ENCODE assay signal across 1 cellular context in the genomic region with DNA sequence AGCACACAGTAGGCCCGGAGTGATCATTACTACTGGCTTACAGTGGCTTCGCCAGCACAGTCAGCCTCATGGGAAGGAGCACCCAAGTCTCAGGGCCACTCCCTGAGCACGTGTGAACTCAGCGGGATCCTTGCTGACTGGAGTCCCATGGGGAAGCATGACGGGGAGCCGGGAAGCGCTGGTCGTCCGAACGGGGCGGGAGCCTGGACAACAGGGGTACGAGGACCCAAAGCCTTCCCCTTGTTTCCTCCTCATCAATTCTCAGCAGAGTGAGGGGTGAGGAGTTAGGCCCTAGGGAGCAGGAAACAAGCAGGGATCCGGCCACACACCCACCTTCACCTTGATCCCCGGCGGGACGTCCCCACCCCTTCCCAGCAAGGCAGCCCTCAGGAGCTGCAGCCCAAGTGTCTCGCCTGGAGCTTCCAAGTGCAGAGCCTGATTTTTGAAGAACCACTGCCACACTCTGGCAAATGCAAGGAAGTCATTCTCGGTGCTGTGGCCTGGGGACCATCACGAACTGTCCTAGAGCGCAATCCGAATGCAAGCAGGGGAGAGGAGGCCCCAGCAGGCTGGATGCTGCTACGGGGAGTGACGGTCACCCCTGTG.
TF ChIP-seq lines count a peak whose summit lies in the region.

No MANE protein-coding gene starts in this region.

TF ChIP-seq in GM23338, 12 proteins besides CTCF, POLR2A, EP300 and RAD21 (continued from another document):
- TF ChIP-seq EZH2 (IDR thresholded peaks at IDR 0.05; ENCODE audit: low read depth, unreplicated experiment) (no peak), STAT1 (IDR thresholded peaks at IDR 0.05; ENCODE audit: unreplicated experiment) (no peak), CREB1 (CRISPR knock-in tag; IDR thresholded peaks at IDR 0.05; ENCODE audit: low read depth) (no peak), JUNB (IDR thresholded peaks at IDR 0.05; ENCODE audit: unreplicated experiment) (no peak), EZH2phosphoT487 (IDR thresholded peaks at IDR 0.05; ENCODE audit: unreplicated experiment) (no peak), ZNF331 (CRISPR knock-in tag; IDR thresholded peaks at IDR 0.05; ENCODE audit: low read depth) (no peak), NANOG (IDR thresholded peaks at IDR 0.05; ENCODE audit: borderline replicate concordance) (no peak), ZNF114 (CRISPR knock-in tag; IDR thresholded peaks at IDR 0.05) (no peak), POLR2AphosphoS5 (IDR thresholded peaks at IDR 0.05; ENCODE audit: low read depth) (no peak)
- TF ChIP-seq, protein P1, sequence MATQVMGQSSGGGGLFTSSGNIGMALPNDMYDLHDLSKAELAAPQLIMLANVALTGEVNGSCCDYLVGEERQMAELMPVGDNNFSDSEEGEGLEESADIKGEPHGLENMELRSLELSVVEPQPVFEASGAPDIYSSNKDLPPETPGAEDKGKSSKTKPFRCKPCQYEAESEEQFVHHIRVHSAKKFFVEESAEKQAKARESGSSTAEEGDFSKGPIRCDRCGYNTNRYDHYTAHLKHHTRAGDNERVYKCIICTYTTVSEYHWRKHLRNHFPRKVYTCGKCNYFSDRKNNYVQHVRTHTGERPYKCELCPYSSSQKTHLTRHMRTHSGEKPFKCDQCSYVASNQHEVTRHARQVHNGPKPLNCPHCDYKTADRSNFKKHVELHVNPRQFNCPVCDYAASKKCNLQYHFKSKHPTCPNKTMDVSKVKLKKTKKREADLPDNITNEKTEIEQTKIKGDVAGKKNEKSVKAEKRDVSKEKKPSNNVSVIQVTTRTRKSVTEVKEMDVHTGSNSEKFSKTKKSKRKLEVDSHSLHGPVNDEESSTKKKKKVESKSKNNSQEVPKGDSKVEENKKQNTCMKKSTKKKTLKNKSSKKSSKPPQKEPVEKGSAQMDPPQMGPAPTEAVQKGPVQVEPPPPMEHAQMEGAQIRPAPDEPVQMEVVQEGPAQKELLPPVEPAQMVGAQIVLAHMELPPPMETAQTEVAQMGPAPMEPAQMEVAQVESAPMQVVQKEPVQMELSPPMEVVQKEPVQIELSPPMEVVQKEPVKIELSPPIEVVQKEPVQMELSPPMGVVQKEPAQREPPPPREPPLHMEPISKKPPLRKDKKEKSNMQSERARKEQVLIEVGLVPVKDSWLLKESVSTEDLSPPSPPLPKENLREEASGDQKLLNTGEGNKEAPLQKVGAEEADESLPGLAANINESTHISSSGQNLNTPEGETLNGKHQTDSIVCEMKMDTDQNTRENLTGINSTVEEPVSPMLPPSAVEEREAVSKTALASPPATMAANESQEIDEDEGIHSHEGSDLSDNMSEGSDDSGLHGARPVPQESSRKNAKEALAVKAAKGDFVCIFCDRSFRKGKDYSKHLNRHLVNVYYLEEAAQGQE (IDR thresholded peaks at IDR 0.05; ENCODE audit: unreplicated experiment): no peak
- TF ChIP-seq, protein P2, sequence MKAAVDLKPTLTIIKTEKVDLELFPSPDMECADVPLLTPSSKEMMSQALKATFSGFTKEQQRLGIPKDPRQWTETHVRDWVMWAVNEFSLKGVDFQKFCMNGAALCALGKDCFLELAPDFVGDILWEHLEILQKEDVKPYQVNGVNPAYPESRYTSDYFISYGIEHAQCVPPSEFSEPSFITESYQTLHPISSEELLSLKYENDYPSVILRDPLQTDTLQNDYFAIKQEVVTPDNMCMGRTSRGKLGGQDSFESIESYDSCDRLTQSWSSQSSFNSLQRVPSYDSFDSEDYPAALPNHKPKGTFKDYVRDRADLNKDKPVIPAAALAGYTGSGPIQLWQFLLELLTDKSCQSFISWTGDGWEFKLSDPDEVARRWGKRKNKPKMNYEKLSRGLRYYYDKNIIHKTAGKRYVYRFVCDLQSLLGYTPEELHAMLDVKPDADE (IDR thresholded peaks at IDR 0.05): no peak
